In the genomic region with DNA sequence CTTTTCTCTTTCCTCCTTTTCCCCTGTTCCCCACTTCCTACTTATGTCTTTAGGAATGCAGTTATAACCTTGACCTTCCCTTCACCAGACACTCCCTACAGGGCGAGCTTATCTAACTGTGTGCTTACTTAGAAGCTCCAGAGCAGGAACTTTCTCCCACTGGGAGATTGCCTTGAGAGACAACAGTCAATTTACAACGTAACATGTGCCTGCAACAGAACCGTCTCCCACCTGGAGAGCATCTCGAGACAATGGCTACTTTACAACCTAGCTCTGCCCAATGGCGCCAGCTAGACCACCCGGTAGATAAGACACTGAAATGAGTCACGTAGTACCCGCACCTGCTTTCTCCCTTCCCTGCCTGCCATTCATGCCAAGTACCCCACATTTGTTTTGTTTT, we compare ENCODE assay signal across 38 cellular contexts. TPM values are rescaled to one million over a fixed set of nuclear protein-coding genes. Genes with fewer than 3 reads are reported as not detected.
DNase-seq lines count a peak whose midpoint lies in the region; ATAC-seq and TF ChIP-seq lines count a peak whose summit lies in the region.
"Had no signal": no experiment of that assay in that cellular context is flagged by ENCODE, and none has a peak within 500 bp of the region (broad histone marks: within the 10 kb centered on the region; RNA-seq: fewer than 3 reads in every experiment).

No MANE protein-coding gene starts in this region.

- dilution Hi-C loops in IMR-90 (cut with HindIII; ENCODE audit: low sequenced_read_pairs, unreplicated experiment), result no loop called here

- H3K4me1 ChIP-seq in IMR-90 (ENCODE audit: control insufficient read depth, insufficient read depth, low read length), result no peaks in the 10 kb centered on the region
- H3K4me1 ChIP-seq in mucosa of descending colon (ENCODE audit: low read depth), result no peaks in the 10 kb centered on the region
- H3K4me1 ChIP-seq: parathyroid adenoma, right atrium auricular region, spleen, uterus had no signal

- POLR2A ChIA-PET in IMR-90 (lab: Charles Lee; ENCODE audit: unreplicated experiment), result no interaction called here
- POLR2A ChIA-PET in WTC11 (lab: Charles Lee), result no interaction called here

- no TSS peak for BruUV-seq in IMR-90 (replicated peaks; lab: Mats Ljungman, UMichigan)

- no peak overlapping the region for H4K5ac ChIP-seq in IMR-90 (ENCODE audit: low read depth, low read length)

- H3K18ac ChIP-seq in IMR-90 (ENCODE audit: low read depth, low read length), result no peak overlapping the region

- peaks cover 10% of the 10 kb centered on the region for H3K4me1 Mint-ChIP-seq in WTC11
- H3K4me1 Mint-ChIP-seq: immature natural killer cell; stimulated activated naive CD8-positive, alpha-beta T cell treated with anti-CD3 and anti-CD28 coated beads, Interleukin-15, amount 100 ng/mL, for 72 hours had no signal

- DNase-seq in ELF-1 (ENCODE audit: low read depth, low spot score) (peak; percentile 55), IMR-90 (no peak), WTC11 (ENCODE audit: low spot score) (no peak), mucosa of descending colon (peak in 1 of 3 donors; percentile 22), Kasumi-1 (lab: John Stamatoyannopoulos, UW) (no peak), NCI-H446 (lab: John Stamatoyannopoulos, UW) (no peak)
- DNase-seq: ACHN; activated CD4-positive, alpha-beta T cell treated with anti-CD3 and anti-CD28 coated beads for 4 hours; aorta; caudate nucleus; CD8-positive, alpha-beta T cell; effector CD8-positive, alpha-beta T cell; EL; immature natural killer cell; NCI-H1048; NCI-H1694 treated with DMSO at 0.1 percent for 48 hours; NCI-H2171 treated with DMSO at 0.1 percent for 48 hours; NCI-H524; SHP77 treated with DMSO at 0.1 percent for 48 hours; spleen; stimulated activated CD4-positive, alpha-beta T cell treated with anti-CD3 and anti-CD28 coated beads, Interleukin-2, amount 100 ng/mL, for 24 hours; stimulated activated naive CD8-positive, alpha-beta T cell treated with anti-CD3 and anti-CD28 coated beads, Interleukin-15, amount 100 ng/mL, for 72 hours; T1000; uterus had no signal

- in situ Hi-C loops in IMR-90 (cut with MboI; ENCODE audit: low sequenced_read_pairs), result no loop called here

- no peaks in the 10 kb centered on the region for H3K27me3 ChIP-seq in IMR-90 (ENCODE audit: control insufficient read depth, insufficient read depth, low read length)
- H3K27me3 ChIP-seq: hepatocyte, right atrium auricular region, spleen, uterus had no signal

- WGBS in IMR-90 (ENCODE audit: extremely low coverage in 2 of 2, insufficient read length in 1 of 2), 2 experiments, result 70% methylated on average over 2 of the region's 8 CpGs; no CpG with 5 or more reads in 1 of the 2 experiments

- TF ChIP-seq CTCF in IMR-90 (conservative IDR thresholded peaks at IDR 0.05; ENCODE audit: low read depth, low read length), result no peak
- no peak for TF ChIP-seq CTCF in WTC11 (IDR thresholded peaks at IDR 0.05)
- TF ChIP-seq CTCF in mucosa of descending colon (IDR thresholded peaks at IDR 0.05), result no peak

- H3K27ac Mint-ChIP-seq in WTC11, result peak overlapping the region; percentile 78; the same call in 1 of the 2 replicates
- H3K27ac Mint-ChIP-seq: activated naive CD8-positive, alpha-beta T cell; activated T-helper 2 cell treated with anti-CD3 and anti-CD28 coated beads, Interferon-gamma antibody, Interleukin-2, Interleukin-4, amounts not matched to agents 10 μg/mL and 5 μg/mL and 100 μg/mL, durations not matched to agents 14 hours and 24 hours and 36 hours; B cell; CD8-positive, alpha-beta T cell; immature natural killer cell; memory B cell; stimulated activated naive CD8-positive, alpha-beta T cell treated with anti-CD3 and anti-CD28 coated beads, Interleukin-15, amount 100 ng/mL, for 72 hours had no signal

- no peak overlapping the region for H2BK5ac ChIP-seq in IMR-90 (ENCODE audit: low read depth, low read length, poor library complexity, severe bottlenecking)

- peak overlapping the region; percentile 26 for H2AFZ ChIP-seq in IMR-90 (replicated peaks; ENCODE audit: low read length, poor library complexity)
- H2AFZ ChIP-seq: hepatocyte, parathyroid adenoma had no signal

- H3K79me1 ChIP-seq in IMR-90 (ENCODE audit: low read depth in 1 of 2, low read length in 2 of 2), result no peaks in the 10 kb centered on the region

- TF ChIP-seq POLR2A in IMR-90 (IDR thresholded peaks at IDR 0.05; ENCODE audit: low read depth, low read length), result no peak

- H3K4me3 Mint-ChIP-seq in WTC11, result no peak overlapping the region
- H3K4me3 Mint-ChIP-seq: activated naive CD8-positive, alpha-beta T cell; B cell; CD8-positive, alpha-beta T cell; immature natural killer cell; memory B cell; stimulated activated naive CD8-positive, alpha-beta T cell treated with anti-CD3 and anti-CD28 coated beads, Interleukin-15, amount 100 ng/mL, for 72 hours had no signal

- no peak overlapping the region for H3K56ac ChIP-seq in IMR-90 (ENCODE audit: extremely low read depth, insufficient read depth, low read length)

- no peaks in the 10 kb centered on the region for H3K9me3 ChIP-seq in IMR-90 (ENCODE audit: control insufficient read depth, insufficient read depth, low read length)
- no peaks in the 10 kb centered on the region for H3K9me3 ChIP-seq in mucosa of descending colon
- H3K9me3 ChIP-seq: HAP-1, right atrium auricular region, spleen, uterus had no signal

- no peak overlapping the region for H2AK5ac ChIP-seq in IMR-90 (ENCODE audit: low read depth, low read length)

- intact Hi-C loops in IMR-90 (cut with micrococcal nuclease), result no loop called here
- intact Hi-C loops in mucosa of descending colon (cut with DNase I, micrococcal nuclease), result no loop called here

- no peaks in the 10 kb centered on the region for H4K20me1 ChIP-seq in IMR-90 (ENCODE audit: insufficient read depth, low read length)

- no peak overlapping the region for H3K23ac ChIP-seq in IMR-90 (ENCODE audit: low read depth, low read length)

- H2AK9ac ChIP-seq in IMR-90 (replicated peaks; ENCODE audit: low read depth, low read length, poor library complexity), result no peak overlapping the region

- H3K9ac ChIP-seq in IMR-90 (ENCODE audit: low read depth, low read length), result no peak overlapping the region
- H3K9ac ChIP-seq: parathyroid adenoma had no signal

- H2BK120ac ChIP-seq in IMR-90 (ENCODE audit: low read depth, low read length), result no peak overlapping the region

- H3K36me3 ChIP-seq in IMR-90 (ENCODE audit: control insufficient read depth, insufficient read depth, low read length) (no peaks in the 10 kb centered on the region), mucosa of descending colon (ENCODE audit: low read depth) (no peaks in the 10 kb centered on the region)
- H3K36me3 ChIP-seq: HAP-1, right atrium auricular region, spleen, uterus had no signal

- no peak overlapping the region for H2BK20ac ChIP-seq in IMR-90 (ENCODE audit: low read depth, low read length)

- no peaks in the 10 kb centered on the region for H3K27me3 Mint-ChIP-seq in WTC11 (ENCODE audit: low read depth)
- H3K27me3 Mint-ChIP-seq: B cell had no signal

- H4K8ac ChIP-seq in IMR-90 (ENCODE audit: low read depth in 2 of 2, low read length in 2 of 2), result no peak overlapping the region

- H3K9me3 Mint-ChIP-seq in WTC11, result no peaks in the 10 kb centered on the region
- H3K9me3 Mint-ChIP-seq: activated T-helper 2 cell treated with anti-CD3 and anti-CD28 coated beads, Interferon-gamma antibody, Interleukin-2, Interleukin-4, amounts not matched to agents 10 μg/mL and 5 μg/mL and 100 μg/mL, durations not matched to agents 14 hours and 24 hours and 36 hours; CD8-positive, alpha-beta T cell; immature natural killer cell; memory B cell; stimulated activated naive CD8-positive, alpha-beta T cell treated with anti-CD3 and anti-CD28 coated beads, Interleukin-15, amount 100 ng/mL, for 72 hours had no signal

- ATAC-seq in IMR-90 (ENCODE audit: low read depth) (no peak), WTC11 (peak; percentile 80), mucosa of descending colon (peak; percentile 63), SK-N-SH treated with all-trans-retinoic acid at 6 μM for 48 hours (no peak)
- ATAC-seq: CD8-positive, alpha-beta T cell; Panc1; stimulated activated naive CD8-positive, alpha-beta T cell treated with anti-CD3 and anti-CD28 coated beads, Interleukin-15, amount 100 ng/mL, for 72 hours had no signal

- no peak overlapping the region for H2BK15ac ChIP-seq in IMR-90 (ENCODE audit: low read depth, low read length)

- H3K4me3 ChIP-seq in IMR-90 (ENCODE audit: insufficient read depth, low read depth, low read length) (no peak overlapping the region), mucosa of descending colon (no peak overlapping the region)
- H3K4me3 ChIP-seq: coronary artery, HAP-1, hepatocyte, right atrium auricular region, spleen, uterus had no signal

- CTCF ChIA-PET in IMR-90 (lab: Yijun Ruan, JAX) (no interaction called here), WTC11 (lab: Charles Lee) (no interaction called here)

- TF ChIP-seq RAD21 in IMR-90 (IDR thresholded peaks at IDR 0.05; ENCODE audit: low read length), result no peak

- H3K9me1 ChIP-seq in IMR-90 (ENCODE audit: insufficient read depth, low read length), result no peaks in the 10 kb centered on the region

- no peak overlapping the region for H3K14ac ChIP-seq in IMR-90 (replicated peaks; ENCODE audit: low read depth, low read length)

- H3K4me2 ChIP-seq in IMR-90 (ENCODE audit: low read depth, low read length), result no peak overlapping the region
- H3K4me2 ChIP-seq: hepatocyte had no signal

- H3K27ac ChIP-seq in IMR-90 (ENCODE audit: insufficient read depth, low read length), result no peak overlapping the region
- H3K27ac ChIP-seq: coronary artery, epithelial cell of prostate, hepatocyte, HL-60, parathyroid adenoma, right atrium auricular region, spleen, uterus, VCaP had no signal

- no peak overlapping the region for H3K4ac ChIP-seq in IMR-90 (ENCODE audit: low read depth, low read length)

- H4K91ac ChIP-seq in IMR-90 (ENCODE audit: insufficient read depth, low read depth, low read length), result no peak overlapping the region

- no peaks in the 10 kb centered on the region for H3K36me3 Mint-ChIP-seq in WTC11
- H3K36me3 Mint-ChIP-seq: activated naive CD8-positive, alpha-beta T cell; CD8-positive, alpha-beta T cell; memory B cell had no signal

TF ChIP-seq in IMR-90, 13 proteins besides CTCF, POLR2A, EP300 and RAD21 (continues in another document):
- TF ChIP-seq FOS (IDR thresholded peaks at IDR 0.05; ENCODE audit: low read depth, low read length), result no peak

TF ChIP-seq in WTC11, 78 proteins besides CTCF, POLR2A, EP300 and RAD21 (continues in another document):
- no peak for TF ChIP-seq ETV6 (CRISPR knock-in tag; IDR thresholded peaks at IDR 0.05)

RNA-seq across cellular contexts. Expression of a gene that starts 16.7 kb away (rescaled TPM):
- total RNA-seq in IMR-90 (2012; rRNA removed) (55.2 and 234 TPM in 2 replicates), WTC11 (2021) (469 to 522 TPM (median 522 TPM) in 3 replicates), mucosa of descending colon (100 to 1,000 TPM; 104 to 218 (median 174) TPM)
- polyA plus RNA-seq in IMR-90 (2012; rRNA removed), result 136 and 155 TPM in 2 replicates
- 56.5 and 68.4 TPM in 2 replicates for polyA plus RNA-seq in IMR-90 (2012; cell fraction: cytosol; rRNA removed)
- polyA plus RNA-seq in IMR-90 (2012; cell fraction: nucleus; rRNA removed; ENCODE audit: low replicate concordance), result 44.9 and 118 TPM in 2 replicates

RNA-seq across cellular contexts. Expression of a gene that starts 18.7 kb away (rescaled TPM):
- total RNA-seq in IMR-90 (2012; rRNA removed) (28.7 and 55.5 TPM in 2 replicates), WTC11 (2021) (48.8 to 53.3 TPM (median 52.5 TPM) in 3 replicates), mucosa of descending colon (10 to 100 TPM; 40.6 to 58.6 (median 52.5) TPM)
- 5.8 and 6.7 TPM in 2 replicates for polyA plus RNA-seq in IMR-90 (2012; rRNA removed)
- polyA plus RNA-seq in IMR-90 (2012; cell fraction: cytosol; rRNA removed), result 2.3 and 3.9 TPM in 2 replicates
- 2.6 and 10.5 TPM in 2 replicates for polyA plus RNA-seq in IMR-90 (2012; cell fraction: nucleus; rRNA removed; ENCODE audit: low replicate concordance)

Comparison
In these comparisons a context has a peak if more than half of its experiments do, and no peak if none do; other contexts are left out.
1. ATAC-seq: peak in WTC11 (single experiment) and mucosa of descending colon (single experiment); none in IMR-90 (single experiment) and SK-N-SH treated with all-trans-retinoic acid at 6 μM for 48 hours (single experiment).